Comparison of ENCODE assay signal across 11 cellular contexts in genomic region chr15:64619880-64620839, GRCh38.
A peak's percentile ranks its signal among the peaks of the same experiment; 100 is the strongest.
DNase-seq lines count a peak whose midpoint lies in the region; ATAC-seq and TF ChIP-seq lines count a peak whose summit lies in the region.
"Had no signal": no experiment of that assay in that cellular context is flagged by ENCODE, and none has a peak within 500 bp of the region (broad histone marks: within the 10 kb centered on the region; RNA-seq: fewer than 3 reads in every experiment).

No MANE protein-coding gene starts in this region.

- H3K4me1 ChIP-seq in psoas muscle, result peaks cover 29% of the 10 kb centered on the region

- peak overlapping the region; percentile 53 for H3K27ac Mint-ChIP-seq in activated CD8-positive, alpha-beta memory T cell treated with anti-CD3 and anti-CD28 coated beads, Interleukin-2, amount 10 ng/mL, durations not matched to agents 7 days and 5 days

- H3K9me3 Mint-ChIP-seq in activated CD8-positive, alpha-beta memory T cell treated with anti-CD3 and anti-CD28 coated beads, Interleukin-2, amount 10 ng/mL, durations not matched to agents 7 days and 5 days (ENCODE audit: low read depth), result no peaks in the 10 kb centered on the region

- no peaks in the 10 kb centered on the region for H3K27me3 Mint-ChIP-seq in activated CD8-positive, alpha-beta memory T cell treated with anti-CD3 and anti-CD28 coated beads, Interleukin-2, amount 10 ng/mL, durations not matched to agents 7 days and 5 days

- peaks cover 13% of the 10 kb centered on the region for H3K36me3 Mint-ChIP-seq in activated CD8-positive, alpha-beta memory T cell treated with anti-CD3 and anti-CD28 coated beads, Interleukin-2, amount 10 ng/mL, durations not matched to agents 7 days and 5 days

- peaks cover 0 to 7% of the 10 kb centered on the region in 2 donors for H3K36me3 ChIP-seq in psoas muscle (ENCODE audit: insufficient read depth in 1 of 2, low read depth in 1 of 2)

- H3K4me1 Mint-ChIP-seq in activated CD8-positive, alpha-beta memory T cell treated with anti-CD3 and anti-CD28 coated beads, Interleukin-2, amount 10 ng/mL, durations not matched to agents 7 days and 5 days, result peaks cover 71% of the 10 kb centered on the region

- no peak overlapping the region for H3K4me3 ChIP-seq in skeletal muscle cell (ENCODE audit: low read depth, low read length)
- no peak overlapping the region for H3K4me3 ChIP-seq in psoas muscle

- no peaks in the 10 kb centered on the region for H3K27me3 ChIP-seq in psoas muscle (ENCODE audit: insufficient read depth in 3 of 3, low read length in 2 of 3)

- no peaks in the 10 kb centered on the region for H3K9me3 ChIP-seq in psoas muscle

- H3K4me3 Mint-ChIP-seq in activated CD8-positive, alpha-beta memory T cell treated with anti-CD3 and anti-CD28 coated beads, Interleukin-2, amount 10 ng/mL, durations not matched to agents 7 days and 5 days, result no peak overlapping the region

- DNase-seq in activated CD8-positive, alpha-beta memory T cell treated with anti-CD3 and anti-CD28 coated beads, Interleukin-2, amount 10 ng/mL, durations not matched to agents 7 days and 5 days, result no peak
- DNase-seq in activated CD8-positive, alpha-beta memory T cell treated with anti-CD3 and anti-CD28 coated beads, Interleukin-2, amount 50 U/mL, for 48 hours, result no peak
- peak; percentile 60 for DNase-seq in epithelial cell of prostate (ENCODE audit: low read depth, low spot score)
- peak; percentile 19 for DNase-seq in skeletal muscle cell (ENCODE audit: low read depth)
- no peak for DNase-seq in psoas muscle
- DNase-seq: kidney, NCI-H1436 had no signal

- CTCF ChIA-PET in activated CD8-positive, alpha-beta memory T cell treated with anti-CD3 and anti-CD28 coated beads, Interleukin-2, amount 10 ng/mL, durations not matched to agents 7 days and 5 days (lab: Charles Lee), result interaction anchor here (0.9 to 1.5 kb wide), 2 partner anchors 14 to 33 kb away, joined by 3 to 4 read pairs; no protein-coding TSS in a partner anchor

- no peak for ATAC-seq in activated CD8-positive, alpha-beta memory T cell treated with anti-CD3 and anti-CD28 coated beads, Interleukin-2, amount 10 ng/mL, durations not matched to agents 7 days and 5 days
- ATAC-seq in SK-N-SH treated with all-trans-retinoic acid at 6 μM for 48 hours, result peak; percentile 78
- no peak for ATAC-seq in GM18861 (IDR thresholded peaks at IDR 0.05; ENCODE audit: unreplicated experiment)
- no peak for ATAC-seq in GM18867 (IDR thresholded peaks at IDR 0.05; ENCODE audit: unreplicated experiment)
- no peak for ATAC-seq in psoas muscle

- H3K27ac ChIP-seq in epithelial cell of prostate (peak overlapping the region; percentile 64), psoas muscle (no peak overlapping the region)
- H3K27ac ChIP-seq: C4-2B had no signal

- TF ChIP-seq CTCF in psoas muscle (IDR thresholded peaks at IDR 0.05), result no peak

- intact Hi-C loops in psoas muscle (cut with DNase I), result no loop called here

- 51 to 82% (median 69%) methylated on average over 1 of the region's 1 CpG for WGBS in psoas muscle, 3 donors

TF ChIP-seq in SK-N-SH treated with all-trans-retinoic acid at 6 μM for 48 hours, 23 proteins besides CTCF, POLR2A, EP300 and RAD21:
- peak; percentile 35 for TF ChIP-seq ISL1 (CRISPR knock-in tag; IDR thresholded peaks at IDR 0.05)
- no peak for TF ChIP-seq OSR1 (CRISPR knock-in tag; IDR thresholded peaks at IDR 0.05)

Comparison
In these comparisons a context has a peak if more than half of its experiments do, and no peak if none do; other contexts are left out.
1. DNase-seq: peak in epithelial cell of prostate (single experiment) and skeletal muscle cell (single experiment); none in activated CD8-positive, alpha-beta memory T cell treated with anti-CD3 and anti-CD28 coated beads, Interleukin-2, amount 10 ng/mL, durations not matched to agents 7 days and 5 days (single experiment), activated CD8-positive, alpha-beta memory T cell treated with anti-CD3 and anti-CD28 coated beads, Interleukin-2, amount 50 U/mL, for 48 hours (single experiment) and psoas muscle (0 of 2).